ENCODE assay signal across 25 cellular contexts in the genomic region with DNA sequence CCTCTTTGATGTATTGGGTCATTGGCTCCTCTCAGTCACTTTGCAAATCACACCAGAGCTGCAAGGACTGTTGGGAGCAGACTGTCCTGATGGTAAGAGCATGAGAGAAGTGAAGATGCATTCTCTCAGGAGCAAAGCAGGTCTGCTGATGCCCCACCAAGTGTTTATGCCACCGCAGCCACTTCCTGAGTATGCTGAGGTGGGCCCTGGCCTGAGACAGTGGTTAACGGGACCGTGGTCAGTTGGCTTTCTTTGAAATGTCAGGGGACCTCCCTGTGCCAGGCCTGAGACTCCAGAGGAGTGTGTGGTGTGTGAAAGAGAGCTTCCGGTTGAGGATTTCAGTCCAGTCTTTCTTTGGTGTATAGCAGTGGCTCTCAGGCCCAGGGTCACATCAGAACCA.
"Had no signal": no experiment of that assay in that cellular context is flagged by ENCODE, and none has a peak within 500 bp of the region (broad histone marks: within the 10 kb centered on the region; RNA-seq: fewer than 3 reads in every experiment).

No MANE protein-coding gene starts in this region.

- DNase-seq: activated CD4-positive, alpha-beta T cell treated with anti-CD3 and anti-CD28 coated beads for 48 hours; activated CD4-positive, alpha-beta T cell treated with anti-CD3 and anti-CD28 coated beads, Interleukin-2, amount 50 U/mL, for 48 hours; activated CD8-positive, alpha-beta memory T cell treated with anti-CD3 and anti-CD28 coated beads, Interleukin-2, amount 50 U/mL, for 48 hours; activated gamma-delta T cell; activated naive CD4-positive, alpha-beta T cell treated with anti-CD3 and anti-CD28 coated beads, Interleukin-2, amount 10 ng/mL, durations not matched to agents 7 days and 5 days; activated naive CD8-positive, alpha-beta T cell treated with anti-CD3 and anti-CD28 coated beads, Interleukin-2, amount 10 ng/mL, durations not matched to agents 7 days and 5 days; activated T-cell treated with anti-CD3 and anti-CD28 coated beads, Interleukin-2, amount 50 U/mL, for 24 hours; brain microvascular endothelial cell; central memory CD4-positive, alpha-beta T cell; endodermal cell; foreskin fibroblast; head of caudate nucleus; hypothalamus; naive B cell; posterior cingulate gyrus; right cardiac atrium; stimulated activated CD4-positive, alpha-beta T cell treated with anti-CD3 and anti-CD28 coated beads, Interleukin-2, amount 100 ng/mL, for 48 hours; stimulated activated naive CD4-positive, alpha-beta T cell treated with Interleukin-2 at 50 U/mL for 16 hours; trophoblast cell had no signal

- H3K4me1 Mint-ChIP-seq: activated naive CD4-positive, alpha-beta T cell treated with anti-CD3 and anti-CD28 coated beads, Interleukin-2, amount 10 ng/mL, durations not matched to agents 7 days and 5 days; activated naive CD8-positive, alpha-beta T cell treated with anti-CD3 and anti-CD28 coated beads, Interleukin-2, amount 10 ng/mL, durations not matched to agents 7 days and 5 days; naive B cell had no signal

- H3K4me3 Mint-ChIP-seq: activated naive CD4-positive, alpha-beta T cell treated with anti-CD3 and anti-CD28 coated beads, Interleukin-2, amount 10 ng/mL, durations not matched to agents 7 days and 5 days; activated naive CD8-positive, alpha-beta T cell treated with anti-CD3 and anti-CD28 coated beads, Interleukin-2, amount 10 ng/mL, durations not matched to agents 7 days and 5 days; activated T-cell treated with anti-CD3 and anti-CD28 coated beads, Interleukin-2, amount 50 U/mL, for 24 hours; endodermal cell; mesothelial cell of epicardium; naive B cell; neural progenitor cell had no signal

- H3K36me3 ChIP-seq: ascending aorta, brain microvascular endothelial cell, neural progenitor cell, thoracic aorta had no signal

- ATAC-seq: esophagus mucosa, right cardiac atrium had no signal

- H3K27ac ChIP-seq: ascending aorta, brain microvascular endothelial cell, neural progenitor cell, thoracic aorta, VCaP had no signal

- H3K4me1 ChIP-seq: ascending aorta had no signal

- H3K9ac ChIP-seq: neural progenitor cell had no signal

- H3K36me3 Mint-ChIP-seq: activated naive CD4-positive, alpha-beta T cell treated with anti-CD3 and anti-CD28 coated beads, Interleukin-2, amount 10 ng/mL, durations not matched to agents 7 days and 5 days; activated naive CD8-positive, alpha-beta T cell treated with anti-CD3 and anti-CD28 coated beads, Interleukin-2, amount 10 ng/mL, durations not matched to agents 7 days and 5 days; mesothelial cell of epicardium; naive B cell had no signal

- H3K4me3 ChIP-seq: ascending aorta, neural progenitor cell, thoracic aorta had no signal

- H3K9me3 Mint-ChIP-seq: activated naive CD4-positive, alpha-beta T cell treated with anti-CD3 and anti-CD28 coated beads, Interleukin-2, amount 10 ng/mL, durations not matched to agents 7 days and 5 days; activated naive CD8-positive, alpha-beta T cell treated with anti-CD3 and anti-CD28 coated beads, Interleukin-2, amount 10 ng/mL, durations not matched to agents 7 days and 5 days; activated T-cell treated with anti-CD3 and anti-CD28 coated beads, Interleukin-2, amount 50 U/mL, for 24 hours; endodermal cell; mesothelial cell of epicardium; neural progenitor cell had no signal

- H3K27ac Mint-ChIP-seq: activated naive CD4-positive, alpha-beta T cell treated with anti-CD3 and anti-CD28 coated beads, Interleukin-2, amount 10 ng/mL, durations not matched to agents 7 days and 5 days; activated naive CD8-positive, alpha-beta T cell treated with anti-CD3 and anti-CD28 coated beads, Interleukin-2, amount 10 ng/mL, durations not matched to agents 7 days and 5 days; activated T-cell treated with anti-CD3 and anti-CD28 coated beads, Interleukin-2, amount 50 U/mL, for 24 hours; endodermal cell; mesothelial cell of epicardium; naive B cell; neural progenitor cell had no signal

- H3K27me3 ChIP-seq: ascending aorta, brain microvascular endothelial cell, neural progenitor cell had no signal

- H3K9me3 ChIP-seq: thoracic aorta had no signal
